ENCODE assay signal across 35 cellular contexts in the genomic region with DNA sequence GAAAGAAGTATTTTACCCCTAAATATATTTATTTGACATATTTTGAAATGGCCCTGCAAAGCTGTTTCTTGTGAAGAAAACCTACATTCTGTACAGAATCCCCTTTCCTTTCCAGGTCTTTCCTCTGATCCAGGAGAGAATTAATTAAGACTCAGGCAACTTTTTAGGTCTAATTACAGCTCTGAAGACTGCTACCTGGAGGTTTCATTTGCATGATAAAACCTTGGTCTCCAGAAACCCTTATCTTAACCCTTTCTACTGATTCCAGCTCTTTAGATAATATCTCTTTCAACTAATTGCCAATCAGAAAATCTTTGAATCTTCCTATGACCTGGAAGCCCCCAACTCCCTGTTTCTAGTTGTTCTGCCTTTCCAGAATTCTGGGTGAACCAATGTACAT.
"Had no signal": no experiment of that assay in that cellular context is flagged by ENCODE, and none has a peak within 500 bp of the region (broad histone marks: within the 10 kb centered on the region; RNA-seq: fewer than 3 reads in every experiment).

No MANE protein-coding gene starts in this region.

- H3K9me3 ChIP-seq: MG63, Peyer's patch had no signal

- H3K36me3 Mint-ChIP-seq: activated naive CD8-positive, alpha-beta T cell treated with anti-CD3 and anti-CD28 coated beads for 36 hours had no signal

- H3K4me1 Mint-ChIP-seq: activated CD4-positive, alpha-beta T cell treated with anti-CD3 and anti-CD28 coated beads, Interleukin-2, amount 10 ng/mL, durations not matched to agents 24 days and 14 days; activated naive CD8-positive, alpha-beta T cell treated with anti-CD3 and anti-CD28 coated beads for 36 hours; activated T-helper 17 cell treated with anti-CD3 and anti-CD28 coated beads, Interleukin-2, amount 50 U/mL, for 72 hours had no signal

- H3K4me3 ChIP-seq: cardiac muscle cell, MG63, Peyer's patch had no signal

- H3K27ac Mint-ChIP-seq: activated CD4-positive, alpha-beta T cell treated with anti-CD3 and anti-CD28 coated beads, Interleukin-2, amount 10 ng/mL, durations not matched to agents 24 days and 14 days; activated CD8-positive, alpha-beta T cell treated with anti-CD3 and anti-CD28 coated beads for 36 hours; activated naive CD8-positive, alpha-beta T cell treated with anti-CD3 and anti-CD28 coated beads for 36 hours; activated T-cell treated with anti-CD3 and anti-CD28 coated beads, Interleukin-2, amount 50 U/mL, for 72 hours; activated T-helper 17 cell treated with anti-CD3 and anti-CD28 coated beads, Interleukin-2, amount 50 U/mL, for 72 hours had no signal

- H3K27ac ChIP-seq: cardiac muscle cell, Peyer's patch, RWPE1, WERI-Rb-1 had no signal

- DNase-seq: activated CD4-positive, alpha-beta T cell treated with anti-CD3 and anti-CD28 coated beads, Interleukin-2, amount 10 ng/mL, durations not matched to agents 24 days and 14 days; activated CD4-positive, alpha-beta T cell treated with anti-CD3 and anti-CD28 coated beads, Interleukin-2, amount 50 U/mL, for 4 hours; activated CD8-positive, alpha-beta T cell treated with anti-CD3 and anti-CD28 coated beads for 36 hours; activated effector memory CD4-positive, alpha-beta T cell treated with anti-CD3 and anti-CD28 coated beads, Interleukin-2, amount 50 U/mL, for 16 hours; activated naive CD4-positive, alpha-beta T cell; activated naive CD4-positive, alpha-beta T cell treated with anti-CD3 and anti-CD28 coated beads, Interleukin-2, amount 50 U/mL, for 16 hours; activated naive CD8-positive, alpha-beta T cell treated with anti-CD3 and anti-CD28 coated beads for 36 hours; activated T-cell treated with anti-CD3 and anti-CD28 coated beads, Interleukin-2, amount 50 U/mL, for 1 hour; activated T-cell treated with anti-CD3 and anti-CD28 coated beads, Interleukin-2, amount 50 U/mL, for 72 hours; amniotic stem cell; aorta; Kasumi-1; KG1; MG63; NCI-H1048; NCI-H1105 treated with DMSO at 0.1 percent for 48 hours; NCI-H1436; NCI-H1694 treated with DMSO at 0.1 percent for 48 hours; NCI-H2029; NCI-H510A; NCI-H526; NCI-H748 treated with DMSO at 0.1 percent for 48 hours; NK-92 treated with Interleukin-12 subunit alpha and Interleukin-12 subunit beta, amount 100 ng/mL, for 24 hours; PC-3; Peyer's patch; SIG-M5; T-helper 1 cell; T-helper 2 cell; T-helper 9 cell; WERI-Rb-1 had no signal

- H3K27me3 ChIP-seq: cardiac muscle cell, MG63, Peyer's patch had no signal

- H3K36me3 ChIP-seq: cardiac muscle cell, MG63, Peyer's patch, WERI-Rb-1 had no signal

- ATAC-seq: activated CD8-positive, alpha-beta T cell treated with anti-CD3 and anti-CD28 coated beads for 36 hours; activated T-cell treated with anti-CD3 and anti-CD28 coated beads, Interleukin-2, amount 50 U/mL, for 72 hours; activated T-helper 17 cell treated with anti-CD3 and anti-CD28 coated beads, Interleukin-2, amount 50 U/mL, for 72 hours; PC-3; Right ventricle myocardium inferior; SK-N-SH treated with all-trans-retinoic acid at 6 μM for 48 hours had no signal

- H3K27me3 Mint-ChIP-seq: activated CD4-positive, alpha-beta T cell treated with anti-CD3 and anti-CD28 coated beads, Interleukin-2, amount 10 ng/mL, durations not matched to agents 24 days and 14 days; activated CD8-positive, alpha-beta T cell treated with anti-CD3 and anti-CD28 coated beads for 36 hours; activated naive CD8-positive, alpha-beta T cell treated with anti-CD3 and anti-CD28 coated beads for 36 hours; activated T-helper 17 cell treated with anti-CD3 and anti-CD28 coated beads, Interleukin-2, amount 50 U/mL, for 72 hours had no signal

- H3K4me3 Mint-ChIP-seq: activated CD4-positive, alpha-beta T cell treated with anti-CD3 and anti-CD28 coated beads, Interleukin-2, amount 10 ng/mL, durations not matched to agents 24 days and 14 days; activated CD8-positive, alpha-beta T cell treated with anti-CD3 and anti-CD28 coated beads for 36 hours; activated naive CD8-positive, alpha-beta T cell treated with anti-CD3 and anti-CD28 coated beads for 36 hours; activated T-cell treated with anti-CD3 and anti-CD28 coated beads, Interleukin-2, amount 50 U/mL, for 72 hours; activated T-helper 17 cell treated with anti-CD3 and anti-CD28 coated beads, Interleukin-2, amount 50 U/mL, for 72 hours had no signal

- H3K4me1 ChIP-seq: Peyer's patch had no signal

- H3K9me3 Mint-ChIP-seq: activated CD4-positive, alpha-beta T cell treated with anti-CD3 and anti-CD28 coated beads, Interleukin-2, amount 10 ng/mL, durations not matched to agents 24 days and 14 days; activated naive CD8-positive, alpha-beta T cell treated with anti-CD3 and anti-CD28 coated beads for 36 hours; activated T-helper 17 cell treated with anti-CD3 and anti-CD28 coated beads, Interleukin-2, amount 50 U/mL, for 72 hours had no signal
